In the genomic region with DNA sequence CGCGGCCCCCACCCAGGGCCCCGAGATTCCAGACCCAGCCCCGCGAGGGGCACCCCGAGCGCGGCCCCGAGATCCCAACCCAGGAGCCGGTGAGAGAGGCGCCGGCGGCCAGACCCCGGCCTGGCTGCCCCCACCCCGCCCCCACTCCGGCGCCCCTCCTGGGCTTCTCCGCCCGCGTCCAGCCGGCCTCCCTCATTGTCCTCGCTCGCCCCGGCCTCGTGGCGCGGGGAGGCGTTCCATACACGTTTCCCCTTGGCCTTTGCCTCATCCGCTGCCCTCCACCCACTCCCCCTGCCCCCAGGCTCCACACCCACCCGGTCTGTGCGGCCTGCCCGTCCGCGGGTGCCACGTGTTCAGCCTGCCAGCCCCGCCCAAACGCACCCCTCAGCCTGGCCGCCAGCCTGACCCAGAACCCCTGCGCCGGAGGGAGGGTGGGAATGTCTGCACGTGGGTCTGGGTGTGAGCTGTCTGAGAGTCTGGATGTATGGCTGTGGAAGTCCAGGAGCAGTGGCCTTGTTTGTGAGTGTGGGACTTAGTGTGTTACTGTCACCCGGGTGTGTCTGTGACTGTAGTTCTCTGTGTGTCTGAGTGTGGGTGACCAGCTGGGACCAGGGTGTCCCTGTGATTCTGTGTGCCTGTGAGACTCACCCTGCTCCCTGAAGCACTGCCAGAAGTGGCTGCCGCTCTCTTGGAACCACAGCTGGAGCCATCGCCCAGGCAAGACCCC, we compare ENCODE assay signal across 8 cellular contexts. TPM values are rescaled to one million over a fixed set of nuclear protein-coding genes. Genes with fewer than 3 reads are reported as not detected.
DNase-seq lines count a peak whose midpoint lies in the region; ATAC-seq and TF ChIP-seq lines count a peak whose summit lies in the region.

No MANE protein-coding gene starts in this region.

- 1% methylated on average over 39 to 45 of the region's 45 CpGs for WGBS in aorta, 2 donors

- peak; percentile 69 for DNase-seq in EH (ENCODE audit: low read depth)
- DNase-seq in WERI-Rb-1 = peak; percentile 59
- no peak for DNase-seq in epithelial cell of proximal tubule (ENCODE audit: low read depth)
- DNase-seq in naive B cell = no peak
- DNase-seq in aorta = peak; percentile 72 to 85
- DNase-seq in NCI-H1048 (lab: John Stamatoyannopoulos, UW) = no peak

- H3K27me3 ChIP-seq in HUES48 (ENCODE audit: control insufficient read depth, insufficient read depth, low read length) (no peaks in the 10 kb centered on the region), WERI-Rb-1 (ENCODE audit: insufficient read depth, low read depth, severe bottlenecking) (no peaks in the 10 kb centered on the region), aorta (ENCODE audit: control insufficient read depth in 1 of 2, insufficient read depth in 2 of 2, low read length in 1 of 2) (no peaks in the 10 kb centered on the region)

- H3K27ac Mint-ChIP-seq in naive B cell = peak overlapping the region in 5 of 6 donors; percentile 0 to 88 (median 76)

- H3K36me3 Mint-ChIP-seq in naive B cell = peaks cover 8 to 18% of the 10 kb centered on the region in 2 donors

- no peaks in the 10 kb centered on the region for H3K9me3 Mint-ChIP-seq in naive B cell

- H3K9ac ChIP-seq in HUES48 (ENCODE audit: low read depth, low read length) = peak overlapping the region; percentile 58; the same call in 1 of the 2 replicates

- peaks cover 39 to 49% (median 47%) of the 10 kb centered on the region in 3 donors for H3K4me1 Mint-ChIP-seq in naive B cell

- TF ChIP-seq CTCF in WERI-Rb-1 (IDR thresholded peaks at IDR 0.05; ENCODE audit: low read depth, low read length) (no peak), epithelial cell of proximal tubule (conservative IDR thresholded peaks at IDR 0.05; ENCODE audit: low read depth, low read length) (no peak)

- H3K27ac ChIP-seq in HUES48 (ENCODE audit: low read depth, low read length) (peak overlapping the region; percentile 53), WERI-Rb-1 (peak overlapping the region; percentile 77), aorta (ENCODE audit: low read depth in 1 of 2, low read length in 2 of 2) (no peak overlapping the region)

- H3K4me3 Mint-ChIP-seq in naive B cell = peak overlapping the region; percentile 79 to 93 (median 88)

- no peaks in the 10 kb centered on the region for H3K27me3 Mint-ChIP-seq in naive B cell

- ATAC-seq in naive B cell (ENCODE audit: low read depth in 2 of 2) = no peak
- no peak for ATAC-seq in aorta (ENCODE audit: low FRiP score)
- no peak for ATAC-seq in HG02610 (IDR thresholded peaks at IDR 0.05; ENCODE audit: unreplicated experiment)

- H3K36me3 ChIP-seq in HUES48 (ENCODE audit: control insufficient read depth, insufficient read depth, low read length) = peaks cover 45% of the 10 kb centered on the region
- H3K36me3 ChIP-seq in WERI-Rb-1 = peaks cover 62% of the 10 kb centered on the region
- H3K36me3 ChIP-seq in aorta (ENCODE audit: control insufficient read depth in 1 of 2, insufficient read depth in 2 of 2, low read length in 1 of 2) = no peaks in the 10 kb centered on the region

- no peaks in the 10 kb centered on the region for H3K9me3 ChIP-seq in HUES48 (ENCODE audit: control insufficient read depth, insufficient read depth, low read length)
- no peaks in the 10 kb centered on the region for H3K9me3 ChIP-seq in WERI-Rb-1 (ENCODE audit: severe bottlenecking)
- no peaks in the 10 kb centered on the region for H3K9me3 ChIP-seq in aorta (ENCODE audit: control insufficient read depth, low read length)

- H3K4me1 ChIP-seq in HUES48 (ENCODE audit: control insufficient read depth, insufficient read depth, low read length) (peaks cover 17% of the 10 kb centered on the region; the same call in 1 of the 2 replicates), aorta (ENCODE audit: control insufficient read depth in 1 of 2, insufficient read depth in 2 of 2, low read length in 2 of 2) (no peaks in the 10 kb centered on the region)

- H3K4me3 ChIP-seq in HUES48 (ENCODE audit: low read depth, low read length) (peak overlapping the region; percentile 88), WERI-Rb-1 (ENCODE audit: low read depth, low read length) (peak overlapping the region; percentile 43), epithelial cell of proximal tubule (ENCODE audit: low read depth, low read length) (peak overlapping the region; percentile 64), aorta (ENCODE audit: low read length in 2 of 2) (peak overlapping the region; percentile 64)

- intact Hi-C loops in aorta (cut with DNase I) = no loop called here

RNA-seq across cellular contexts. Expression of gene B4GALT2, which starts 0.7 kb away (rescaled TPM):
- total RNA-seq in epithelial cell of proximal tubule (69.5 and 105 TPM in 2 replicates), aorta (10 to 100 TPM; 31.8 to 32.2 TPM)
- polyA plus RNA-seq in naive B cell (ENCODE audit: low read depth in 6 of 6) (1 to 10 TPM in 1 of 6 donors, under 1 TPM in 4, not detected in 1; 0.16 to 1.6 (median 0.37) TPM), aorta (10 to 100 TPM; 34.8 to 40.2 TPM)

RNA-seq across cellular contexts. Expression of gene ATP6V0B, which starts 4.9 kb away (rescaled TPM):
- total RNA-seq in epithelial cell of proximal tubule (139 and 262 TPM in 2 replicates), aorta (10 to 100 TPM; 77.9 to 79.8 TPM)
- polyA plus RNA-seq in naive B cell (ENCODE audit: low read depth in 6 of 6) (100 to 1,000 TPM; 264 to 432 (median 286) TPM), aorta (100 to 1,000 TPM; 109 to 119 TPM)

RNA-seq across cellular contexts. Expression of gene DPH2, which starts 9.9 kb away (rescaled TPM):
- total RNA-seq in epithelial cell of proximal tubule (29.5 and 48.5 TPM in 2 replicates), aorta (10 to 100 TPM; 11.8 to 14.7 TPM)
- polyA plus RNA-seq in naive B cell (ENCODE audit: low read depth in 6 of 6) (10 to 100 TPM; 23.4 to 58.5 (median 30.9) TPM), aorta (10 to 100 TPM in 1 of 2 donors, 1 to 10 TPM in 1; 6.0 to 15.8 TPM)

RNA-seq across cellular contexts. Expression of gene CCDC24, which starts 11.7 kb away (rescaled TPM):
- total RNA-seq in epithelial cell of proximal tubule = 6.6 and 7.3 TPM in 2 replicates
- 1 to 10 TPM in 5 of 6 donors, under 1 TPM in 1; 0.89 to 4.0 (median 2.0) TPM for polyA plus RNA-seq in naive B cell (ENCODE audit: low read depth in 6 of 6)
- 1 to 10 TPM; 2.6 to 6.0 TPM for total RNA-seq in aorta
- 10 to 100 TPM in 1 of 2 donors, 1 to 10 TPM in 1; 5.8 to 29.7 TPM for polyA plus RNA-seq in aorta

RNA-seq across cellular contexts. Expression of gene IPO13, which starts 32.9 kb away (rescaled TPM):
- total RNA-seq in epithelial cell of proximal tubule (16.6 and 28.7 TPM in 2 replicates), aorta (10 to 100 TPM; 19.4 to 22.5 TPM)
- polyA plus RNA-seq in naive B cell (ENCODE audit: low read depth in 6 of 6) (10 to 100 TPM in 4 of 6 donors, 1 to 10 TPM in 2; 7.8 to 31.9 (median 10.2) TPM), aorta (10 to 100 TPM in 1 of 2 donors, 1 to 10 TPM in 1; 9.8 to 29.2 TPM)

Comparison
In these comparisons a context has a peak if more than half of its experiments do, and no peak if none do; other contexts are left out.
1. DNase-seq: peak in EH (single experiment), WERI-Rb-1 (single experiment) and aorta (2 of 2); none in epithelial cell of proximal tubule (single experiment), naive B cell (single experiment) and NCI-H1048 (single experiment).
2. H3K27ac ChIP-seq: peak in HUES48 (single experiment) and WERI-Rb-1 (single experiment); none in aorta (0 of 2).
3. Peak in every context shown above with its lines, with median percentiles within 50 percentile points of each other: H3K4me3 ChIP-seq.